Comparison of ENCODE assay signal across 6 cellular contexts in the genomic region with DNA sequence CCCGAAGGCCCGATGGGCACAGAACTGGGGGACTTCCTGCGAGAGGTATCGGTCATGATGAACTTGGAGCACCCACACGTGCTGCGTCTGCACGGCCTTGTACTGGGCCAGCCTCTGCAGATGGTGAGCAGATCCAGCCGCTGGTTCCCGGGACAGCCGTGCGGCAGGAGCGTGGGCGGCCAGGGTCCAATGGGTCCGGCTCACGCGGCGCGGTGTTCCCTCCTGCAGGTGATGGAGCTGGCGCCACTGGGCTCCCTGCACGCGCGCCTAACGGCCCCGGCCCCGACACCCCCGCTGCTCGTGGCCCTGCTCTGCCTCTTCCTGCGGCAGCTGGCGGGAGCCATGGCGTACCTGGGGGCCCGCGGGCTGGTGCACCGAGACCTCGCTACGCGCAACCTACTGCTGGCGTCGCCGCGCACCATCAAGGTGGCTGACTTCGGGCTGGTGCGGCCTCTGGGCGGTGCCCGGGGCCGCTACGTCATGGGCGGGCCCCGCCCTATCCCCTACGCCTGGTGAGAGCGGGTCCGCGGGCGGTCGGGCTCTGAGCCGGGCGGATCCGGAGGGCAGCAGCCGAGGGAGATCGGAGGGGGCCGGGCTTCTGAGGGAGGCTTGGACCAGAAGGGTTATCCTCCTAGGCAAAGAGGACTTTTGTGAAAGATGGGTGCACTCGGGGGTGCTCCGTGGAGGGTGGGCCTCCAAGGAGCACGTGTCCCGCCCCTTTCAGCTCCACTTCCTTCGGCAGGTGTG. TPM values are rescaled to one million over a fixed set of nuclear protein-coding genes. Genes with fewer than 3 reads are reported as not detected.
DNase-seq lines count a peak whose midpoint lies in the region; ATAC-seq and TF ChIP-seq lines count a peak whose summit lies in the region.

No MANE protein-coding gene starts in this region.

- H3K36me3 ChIP-seq in BJ (ENCODE audit: control insufficient read depth, insufficient read depth, low read length): peaks cover 8% of the 10 kb centered on the region

- H3K4me3 ChIP-seq in BJ (ENCODE audit: low read depth, low read length): peak overlapping the region; percentile 34
- peak overlapping the region; percentile 55 for H3K4me3 ChIP-seq in iPS-18c (ENCODE audit: insufficient read depth, low read depth, low read length)

- peaks cover 8% of the 10 kb centered on the region for H3K27me3 ChIP-seq in BJ (ENCODE audit: control insufficient read depth, insufficient read depth, low read length)

- POLR2A ChIA-PET in BJ (lab: Charles Lee): no interaction called here

- CTCF ChIA-PET in BJ (lab: Yijun Ruan, JAX): interaction anchor here (1.1 to 5.7 kb wide), 2 partner anchors 28 to 46 kb away, joined by 3 to 26 read pairs; a partner anchor contains a TSS

- no peak for TF ChIP-seq CTCF in BJ (IDR thresholded peaks at IDR 0.05; ENCODE audit: insufficient read depth, low read depth, low read length)

- peaks cover 5% of the 10 kb centered on the region for H3K9me3 ChIP-seq in iPS-18c (ENCODE audit: control insufficient read depth, insufficient read depth, low read length)

- DNase-seq in BJ (ENCODE audit: low read depth) (no peak), activated T-cell treated with anti-CD3 and anti-CD28 coated beads for 48 hours (ENCODE audit: low read depth) (peak; percentile 79), NCI-H1417 treated with DMSO at 0.1 percent for 48 hours (lab: John Stamatoyannopoulos, UW) (no peak)
- peak; percentile 49 to 50 for DNase-seq in stimulated activated CD8-positive, alpha-beta memory T cell treated with anti-CD3 and anti-CD28 coated beads, Interleukin-7, amount 100 ng/mL, for 1 hour (ENCODE audit: low read depth in 2 of 2)

- peak; percentile 68 for ATAC-seq in HG03135 (IDR thresholded peaks at IDR 0.05; ENCODE audit: unreplicated experiment)

RNA-seq across cellular contexts. Expression of a gene that starts 3.0 kb away (rescaled TPM):
- polyA plus RNA-seq in BJ (2011; rRNA removed): 1.7 and 2.2 TPM in 2 replicates
- 1.3 and 2.9 TPM in 2 replicates for polyA minus RNA-seq in BJ (2011; rRNA and poly(A)+ RNA removed)

RNA-seq across cellular contexts. Expression of a gene that starts 10.4 kb away (rescaled TPM):
- 40.1 and 76.1 TPM in 2 replicates for polyA plus RNA-seq in BJ (2011; rRNA removed)
- polyA minus RNA-seq in BJ (2011; rRNA and poly(A)+ RNA removed): 29.0 and 29.9 TPM in 2 replicates

RNA-seq across cellular contexts. Expression of a gene that starts 20.0 kb away (rescaled TPM):
- 65.4 and 101 TPM in 2 replicates for polyA plus RNA-seq in BJ (2011; rRNA removed)
- polyA minus RNA-seq in BJ (2011; rRNA and poly(A)+ RNA removed): 7.1 and 12.5 TPM in 2 replicates

RNA-seq across cellular contexts. Expression of a gene that starts 23.7 kb away (rescaled TPM):
- polyA plus RNA-seq in BJ (2011; rRNA removed): 6.0 and 8.5 TPM in 2 replicates
- 5.2 and 8.4 TPM in 2 replicates for polyA minus RNA-seq in BJ (2011; rRNA and poly(A)+ RNA removed)

RNA-seq across cellular contexts. Expression of a gene that starts 29.0 kb away (rescaled TPM):
- polyA plus RNA-seq in BJ (2011; rRNA removed): not detected in 2 replicates
- polyA minus RNA-seq in BJ (2011; rRNA and poly(A)+ RNA removed): not detected in 2 replicates

Comparison
In these comparisons a context has a peak if more than half of its experiments do, and no peak if none do; other contexts are left out.
1. DNase-seq: peak in activated T-cell treated with anti-CD3 and anti-CD28 coated beads for 48 hours (single experiment) and stimulated activated CD8-positive, alpha-beta memory T cell treated with anti-CD3 and anti-CD28 coated beads, Interleukin-7, amount 100 ng/mL, for 1 hour (2 of 2); none in BJ (single experiment) and NCI-H1417 treated with DMSO at 0.1 percent for 48 hours (single experiment).